In genomic region chr16:59886021-59886420, GRCh38 we compare ENCODE assay signal across 1 cellular context.
TF ChIP-seq lines count a peak whose summit lies in the region.

No MANE protein-coding gene starts in this region.

TF ChIP-seq in IMR-90, 13 proteins besides CTCF, POLR2A, EP300 and RAD21 (continued from another document):
- TF ChIP-seq, protein P1, sequence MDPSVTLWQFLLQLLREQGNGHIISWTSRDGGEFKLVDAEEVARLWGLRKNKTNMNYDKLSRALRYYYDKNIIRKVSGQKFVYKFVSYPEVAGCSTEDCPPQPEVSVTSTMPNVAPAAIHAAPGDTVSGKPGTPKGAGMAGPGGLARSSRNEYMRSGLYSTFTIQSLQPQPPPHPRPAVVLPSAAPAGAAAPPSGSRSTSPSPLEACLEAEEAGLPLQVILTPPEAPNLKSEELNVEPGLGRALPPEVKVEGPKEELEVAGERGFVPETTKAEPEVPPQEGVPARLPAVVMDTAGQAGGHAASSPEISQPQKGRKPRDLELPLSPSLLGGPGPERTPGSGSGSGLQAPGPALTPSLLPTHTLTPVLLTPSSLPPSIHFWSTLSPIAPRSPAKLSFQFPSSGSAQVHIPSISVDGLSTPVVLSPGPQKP (IDR thresholded peaks at IDR 0.05; ENCODE audit: borderline replicate concordance, low read depth, low read length) = no peak
- TF ChIP-seq, protein P2, sequence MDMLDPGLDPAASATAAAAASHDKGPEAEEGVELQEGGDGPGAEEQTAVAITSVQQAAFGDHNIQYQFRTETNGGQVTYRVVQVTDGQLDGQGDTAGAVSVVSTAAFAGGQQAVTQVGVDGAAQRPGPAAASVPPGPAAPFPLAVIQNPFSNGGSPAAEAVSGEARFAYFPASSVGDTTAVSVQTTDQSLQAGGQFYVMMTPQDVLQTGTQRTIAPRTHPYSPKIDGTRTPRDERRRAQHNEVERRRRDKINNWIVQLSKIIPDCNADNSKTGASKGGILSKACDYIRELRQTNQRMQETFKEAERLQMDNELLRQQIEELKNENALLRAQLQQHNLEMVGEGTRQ (IDR thresholded peaks at IDR 0.05; ENCODE audit: low read depth, low read length) = no peak
- TF ChIP-seq MAZ (IDR thresholded peaks at IDR 0.05; ENCODE audit: borderline replicate concordance, low read depth, low read length) (no peak), CEBPB (IDR thresholded peaks at IDR 0.05; ENCODE audit: low read depth, low read length) (no peak), MAFK (IDR thresholded peaks at IDR 0.05; ENCODE audit: low read depth, low read length) (no peak), MXI1 (IDR thresholded peaks at IDR 0.05; ENCODE audit: borderline replicate concordance, low read depth, low read length) (no peak), FOS (IDR thresholded peaks at IDR 0.05; ENCODE audit: low read depth, low read length) (no peak), BHLHE40 (IDR thresholded peaks at IDR 0.05; ENCODE audit: low read depth, low read length) (no peak), CHD1 (IDR thresholded peaks at IDR 0.05; ENCODE audit: low read depth, low read length) (no peak), RCOR1 (IDR thresholded peaks at IDR 0.05; ENCODE audit: insufficient replicate concordance, low read length) (no peak)
